Comparison of ENCODE assay signal across 31 cellular contexts in the genomic region with DNA sequence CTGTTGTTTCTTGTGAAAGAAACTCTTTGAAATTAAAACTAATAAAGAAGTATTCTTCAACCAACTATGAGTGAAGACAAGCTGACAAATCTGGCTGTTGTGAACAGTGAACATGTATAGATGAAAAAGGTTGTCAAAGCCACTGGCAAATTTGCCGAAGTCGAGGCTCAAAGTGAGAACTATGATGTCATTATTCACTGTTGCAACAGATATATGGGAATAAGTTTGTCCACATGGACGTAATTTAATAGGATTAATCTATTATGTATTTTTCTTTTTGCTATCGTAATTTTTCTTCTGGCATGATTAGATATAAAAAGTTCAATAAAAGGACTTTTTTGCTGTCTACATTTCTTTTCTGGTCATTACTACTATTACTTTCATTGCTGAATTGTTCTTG.
A peak's percentile ranks its signal among the peaks of the same experiment; 100 is the strongest.
DNase-seq lines count a peak whose midpoint lies in the region; ATAC-seq, FAIRE-seq and TF ChIP-seq lines count a peak whose summit lies in the region.
"Had no signal": no experiment of that assay in that cellular context is flagged by ENCODE, and none has a peak within 500 bp of the region (broad histone marks: within the 10 kb centered on the region; RNA-seq: fewer than 3 reads in every experiment).

No MANE protein-coding gene starts in this region.

- H4K20me1 ChIP-seq in HepG2 (ENCODE audit: insufficient read depth, low read length), result no peaks in the 10 kb centered on the region
- H4K20me1 ChIP-seq: BLaER1; BLaER1 treated with 17β-estradiol and CSF1 and Interleukin-3, amounts not matched to agents 10 nM and 100 nM had no signal

- no peak for TF ChIP-seq CTCF in HepG2 (CRISPR knock-in tag; IDR thresholded peaks at IDR 0.05)
- no peak for TF ChIP-seq CTCF in right lobe of liver (IDR thresholded peaks at IDR 0.05)
- no peak for TF ChIP-seq CTCF in HEK293 (tag by site-specific recombination; IDR thresholded peaks at IDR 0.05)
- TF ChIP-seq CTCF in transverse colon (IDR thresholded peaks at IDR 0.05), result no peak

- H3K27ac ChIP-seq in HepG2 (ENCODE audit: extremely low read length, insufficient read depth, low read length), result no peak overlapping the region
- no peak overlapping the region for H3K27ac ChIP-seq in right lobe of liver
- H3K27ac ChIP-seq in HEK293 (ENCODE audit: extremely low read depth, low read depth, low read length), result no peak overlapping the region
- no peak overlapping the region for H3K27ac ChIP-seq in transverse colon
- H3K27ac ChIP-seq: 22Rv1, A549, BLaER1, C4-2B had no signal

- H3K36me3 ChIP-seq in HepG2 (replicated peaks in 1 of 2; ENCODE audit: control insufficient read depth in 1 of 2, insufficient read depth in 2 of 2, low read length in 2 of 2) (no peaks in the 10 kb centered on the region), right lobe of liver (no peaks in the 10 kb centered on the region), HEK293 (ENCODE audit: control insufficient read depth in 2 of 2, insufficient read depth in 1 of 2, low read length in 2 of 2) (no peaks in the 10 kb centered on the region; a peak in 1 of 3 replicates), transverse colon (no peaks in the 10 kb centered on the region)
- H3K36me3 ChIP-seq: BE2C; BLaER1; BLaER1 treated with 17β-estradiol and CSF1 and Interleukin-3, amounts not matched to agents 10 nM and 100 nM had no signal

- H3K27me3 ChIP-seq in HepG2 (ENCODE audit: control insufficient read depth in 1 of 2, insufficient read depth in 2 of 2, low read length in 2 of 2), result no peaks in the 10 kb centered on the region
- peaks cover 0 to under 1% of the 10 kb centered on the region in 2 donors for H3K27me3 ChIP-seq in right lobe of liver
- no peaks in the 10 kb centered on the region for H3K27me3 ChIP-seq in transverse colon
- H3K27me3 ChIP-seq: BE2C; BLaER1; BLaER1 treated with 17β-estradiol and CSF1 and Interleukin-3, amounts not matched to agents 10 nM and 100 nM had no signal

- BruUV-seq in HepG2 (replicated peaks; lab: Mats Ljungman, UMichigan), result no TSS peak

- H3K79me2 ChIP-seq in HepG2 (ENCODE audit: insufficient read depth, low read length), result no peaks in the 10 kb centered on the region

- no peak overlapping the region for H3K4me2 ChIP-seq in HepG2 (ENCODE audit: low read depth, low read length)
- H3K4me2 ChIP-seq: A549 had no signal

- no peak for TF ChIP-seq RAD21 in HepG2 (CRISPR knock-in tag; IDR thresholded peaks at IDR 0.05)

- CTCF ChIA-PET in HepG2 (lab: Yijun Ruan, JAX; ENCODE audit: low intra/inter-chr PET ratio, low total read pairs), result no interaction called here
- CTCF ChIA-PET in HEK293 (lab: Yijun Ruan, JAX), result interaction anchor here (0.7 kb wide), 1 partner anchor 235 kb away, joined by 4 read pairs; no protein-coding TSS in a partner anchor

- FAIRE-seq in HepG2 (lab: Jason Lieb, UNC), result no peak
- FAIRE-seq: A204.1, D721Med had no signal

- WGBS in HepG2 (ENCODE audit: low lambda C conversion rate), result 20% methylated on average over 4 of the region's 4 CpGs
- 68% methylated on average over 4 of the region's 4 CpGs for WGBS in right lobe of liver (ENCODE audit: insufficient coverage, low coverage, low lambda C conversion rate, missing lambda C conversion rate)
- 59 to 87% methylated on average over 4 of the region's 4 CpGs for WGBS in transverse colon (ENCODE audit: low coverage in 1 of 2), 2 donors

- ATAC-seq in HepG2 (no peak), right lobe of liver (no peak)
- ATAC-seq: A549; CD8-positive, alpha-beta T cell had no signal

- POLR2A ChIA-PET in HepG2 (lab: Yijun Ruan, JAX) (no interaction called here), HEK293 (lab: Yijun Ruan, JAX) (no interaction called here)

- H3K4me1 ChIP-seq in HepG2 (ENCODE audit: insufficient read depth, low read length), result no peaks in the 10 kb centered on the region
- no peaks in the 10 kb centered on the region for H3K4me1 ChIP-seq in right lobe of liver
- no peaks in the 10 kb centered on the region for H3K4me1 ChIP-seq in HEK293 (ENCODE audit: control insufficient read depth, insufficient read depth, low read length)
- no peaks in the 10 kb centered on the region for H3K4me1 ChIP-seq in transverse colon
- H3K4me1 ChIP-seq: A549, BE2C, Caco-2 had no signal

- no peak for TF ChIP-seq POLR2A in HepG2 (IDR thresholded peaks at IDR 0.05; ENCODE audit: insufficient read depth in 1 of 2, low read depth in 2 of 2, low read length in 2 of 2)
- TF ChIP-seq POLR2A in right lobe of liver (IDR thresholded peaks at IDR 0.05), result no peak
- no peak for TF ChIP-seq POLR2A in transverse colon (IDR thresholded peaks at IDR 0.05)

- H3K4me3 ChIP-seq in HepG2 (replicated peaks in 1 of 3; ENCODE audit: insufficient read depth in 1 of 3, low read depth in 2 of 3, low read length in 3 of 3) (no peak overlapping the region), right lobe of liver (no peak overlapping the region), HEK293 (ENCODE audit: low read depth, low read length) (no peak overlapping the region), transverse colon (no peak overlapping the region)
- H3K4me3 ChIP-seq: A549; BLaER1; BLaER1 treated with 17β-estradiol and CSF1 and Interleukin-3, amounts not matched to agents 10 nM and 100 nM had no signal

- H3K9ac ChIP-seq in HepG2 (ENCODE audit: insufficient read depth, low read depth, low read length), result no peak overlapping the region
- H3K9ac ChIP-seq: BLaER1; BLaER1 treated with 17β-estradiol and CSF1 and Interleukin-3, amounts not matched to agents 10 nM and 100 nM had no signal

- DNase-seq in HepG2 (ENCODE audit: low spot score) (no peak), right lobe of liver (no peak), transverse colon (no peak)
- DNase-seq: 8988T; ACHN; AML-193; BE2C; C1 segment of cervical spinal cord; Caco-2; Calu3; CD4-positive, alpha-beta memory T cell; CD4-positive, alpha-beta T cell; CD4-positive, CD25-positive, alpha-beta regulatory T cell; CD8-positive, alpha-beta memory T cell; CD8-positive, alpha-beta T cell; COR-L47; DMS 273 treated with DMSO at 0.1 percent for 48 hours; DMS153; DMS53; DMS79; DMS79 treated with DMSO at 0.1 percent for 48 hours; DND-41; EL had no signal

- intact Hi-C loops in HepG2 (cut with micrococcal nuclease; ENCODE audit: unreplicated experiment) (no loop called here), right lobe of liver (cut with DNase I) (no loop called here), transverse colon (cut with DNase I; ENCODE audit: low total_unique reads) (no loop called here)

- no peak for TF ChIP-seq EP300 in HepG2 (IDR thresholded peaks at IDR 0.05; ENCODE audit: low read depth in 2 of 2, low read length in 2 of 2)
- TF ChIP-seq EP300 in HepG2 (CRISPR knock-in tag; IDR thresholded peaks at IDR 0.05; ENCODE audit: borderline replicate concordance), result no peak
- no peak for TF ChIP-seq EP300 in transverse colon (IDR thresholded peaks at IDR 0.05; ENCODE audit: low read depth)

- in situ Hi-C loops in HepG2 (cut with HindIII; ENCODE audit: extremely low pct_ligation_motif_present, low pct_unique_long_range_greater_than_20kb) (no loop called here), transverse colon (cut with MboI; ENCODE audit: low pct_ligation_motif_present in 1 of 4, low pct_unique_long_range_greater_than_20kb in 1 of 4, low sequenced_read_pairs in 3 of 4) (no loop called here)

- no peaks in the 10 kb centered on the region for H3K9me3 ChIP-seq in HepG2 (ENCODE audit: low read length)
- no peaks in the 10 kb centered on the region for H3K9me3 ChIP-seq in right lobe of liver
- peaks cover 12% of the 10 kb centered on the region for H3K9me3 ChIP-seq in HEK293 (ENCODE audit: control insufficient read depth, insufficient read depth, low read depth, low read length)
- H3K9me3 ChIP-seq in transverse colon, result no peaks in the 10 kb centered on the region
- H3K9me3 ChIP-seq: BE2C, Caco-2 had no signal

- H2AFZ ChIP-seq in HepG2 (ENCODE audit: low read length), result no peak overlapping the region

TF ChIP-seq in HepG2, 621 proteins besides CTCF, POLR2A, EP300 and RAD21:
- TF ChIP-seq ATF7 (IDR thresholded peaks at IDR 0.05) (peak; percentile 73), ATF7 (CRISPR knock-in tag; IDR thresholded peaks at IDR 0.05) (no peak), RXRB (CRISPR knock-in tag; IDR thresholded peaks at IDR 0.05; ENCODE audit: borderline replicate concordance) (no peak), ZNF577 (CRISPR knock-in tag; IDR thresholded peaks at IDR 0.05; ENCODE audit: borderline replicate concordance, low read depth) (no peak)

TF ChIP-seq in HEK293, 187 proteins besides CTCF, POLR2A, EP300 and RAD21:
- TF ChIP-seq ZNF335 (tag by site-specific recombination; conservative IDR thresholded peaks at IDR 0.05), result no peak
- TF ChIP-seq, protein P1, sequence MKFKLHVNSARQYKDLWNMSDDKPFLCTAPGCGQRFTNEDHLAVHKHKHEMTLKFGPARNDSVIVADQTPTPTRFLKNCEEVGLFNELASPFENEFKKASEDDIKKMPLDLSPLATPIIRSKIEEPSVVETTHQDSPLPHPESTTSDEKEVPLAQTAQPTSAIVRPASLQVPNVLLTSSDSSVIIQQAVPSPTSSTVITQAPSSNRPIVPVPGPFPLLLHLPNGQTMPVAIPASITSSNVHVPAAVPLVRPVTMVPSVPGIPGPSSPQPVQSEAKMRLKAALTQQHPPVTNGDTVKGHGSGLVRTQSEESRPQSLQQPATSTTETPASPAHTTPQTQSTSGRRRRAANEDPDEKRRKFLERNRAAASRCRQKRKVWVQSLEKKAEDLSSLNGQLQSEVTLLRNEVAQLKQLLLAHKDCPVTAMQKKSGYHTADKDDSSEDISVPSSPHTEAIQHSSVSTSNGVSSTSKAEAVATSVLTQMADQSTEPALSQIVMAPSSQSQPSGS (tag by site-specific recombination; IDR thresholded peaks at IDR 0.05; ENCODE audit: low read depth), result peak; percentile 73
